In the genomic region with DNA sequence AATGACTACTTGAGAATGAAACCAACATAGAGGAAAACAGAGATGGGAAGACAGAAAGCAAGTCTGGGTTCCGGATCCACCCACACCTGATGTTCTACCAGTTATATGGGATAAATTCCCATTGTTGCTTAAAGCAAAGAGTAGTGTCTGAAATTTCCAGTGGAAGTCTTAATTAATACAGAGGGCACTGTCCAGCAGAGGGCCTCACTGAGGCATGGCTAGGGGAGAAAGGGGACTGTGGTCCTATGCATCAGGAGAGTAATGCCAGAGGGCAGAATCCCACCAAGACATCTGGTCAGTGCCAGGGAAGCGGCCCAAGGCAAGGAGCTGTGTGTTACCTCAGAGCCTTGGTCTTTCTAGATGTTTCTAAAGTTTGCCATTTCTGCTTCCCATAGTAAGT, we compare ENCODE assay signal across 1 cellular context.
TF ChIP-seq lines count a peak whose summit lies in the region.

No MANE protein-coding gene starts in this region.

TF ChIP-seq in H1, 55 proteins besides CTCF, POLR2A, EP300 and RAD21:
- TF ChIP-seq SUZ12 (IDR thresholded peaks at IDR 0.05; ENCODE audit: low read length), result no peak
- TF ChIP-seq RNF2 (IDR thresholded peaks at IDR 0.05; ENCODE audit: borderline replicate concordance, low read depth, low read length, missing control alignments, poor library complexity, severe bottlenecking), result no peak
- TF ChIP-seq RXRA (IDR thresholded peaks at IDR 0.05; ENCODE audit: insufficient read depth, low read depth, low read length), result no peak
- no peak for TF ChIP-seq SP2 (IDR thresholded peaks at IDR 0.05; ENCODE audit: low read length)
- no peak for TF ChIP-seq CBX5 (IDR thresholded peaks at IDR 0.05; ENCODE audit: low read depth, low read length)
- TF ChIP-seq YY1 (IDR thresholded peaks at IDR 0.05; ENCODE audit: low read depth, low read length), result no peak
- no peak for TF ChIP-seq EGR1 (IDR thresholded peaks at IDR 0.05; ENCODE audit: borderline replicate concordance, low read depth, low read length)
- TF ChIP-seq CHD2 (IDR thresholded peaks at IDR 0.05; ENCODE audit: low read length), result no peak
- TF ChIP-seq, protein P1, sequence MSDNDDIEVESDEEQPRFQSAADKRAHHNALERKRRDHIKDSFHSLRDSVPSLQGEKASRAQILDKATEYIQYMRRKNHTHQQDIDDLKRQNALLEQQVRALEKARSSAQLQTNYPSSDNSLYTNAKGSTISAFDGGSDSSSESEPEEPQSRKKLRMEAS (IDR thresholded peaks at IDR 0.05), result no peak
- TF ChIP-seq BRCA1 (IDR thresholded peaks at IDR 0.05; ENCODE audit: low read depth, low read length), result no peak
- no peak for TF ChIP-seq RBBP5 (IDR thresholded peaks at IDR 0.05; ENCODE audit: borderline replicate concordance, low read depth, low read length)
- no peak for TF ChIP-seq SAP30 (IDR thresholded peaks at IDR 0.05; ENCODE audit: insufficient read depth, insufficient replicate concordance, low read length)
